ENCODE assay signal across 1 cellular context in the genomic region with DNA sequence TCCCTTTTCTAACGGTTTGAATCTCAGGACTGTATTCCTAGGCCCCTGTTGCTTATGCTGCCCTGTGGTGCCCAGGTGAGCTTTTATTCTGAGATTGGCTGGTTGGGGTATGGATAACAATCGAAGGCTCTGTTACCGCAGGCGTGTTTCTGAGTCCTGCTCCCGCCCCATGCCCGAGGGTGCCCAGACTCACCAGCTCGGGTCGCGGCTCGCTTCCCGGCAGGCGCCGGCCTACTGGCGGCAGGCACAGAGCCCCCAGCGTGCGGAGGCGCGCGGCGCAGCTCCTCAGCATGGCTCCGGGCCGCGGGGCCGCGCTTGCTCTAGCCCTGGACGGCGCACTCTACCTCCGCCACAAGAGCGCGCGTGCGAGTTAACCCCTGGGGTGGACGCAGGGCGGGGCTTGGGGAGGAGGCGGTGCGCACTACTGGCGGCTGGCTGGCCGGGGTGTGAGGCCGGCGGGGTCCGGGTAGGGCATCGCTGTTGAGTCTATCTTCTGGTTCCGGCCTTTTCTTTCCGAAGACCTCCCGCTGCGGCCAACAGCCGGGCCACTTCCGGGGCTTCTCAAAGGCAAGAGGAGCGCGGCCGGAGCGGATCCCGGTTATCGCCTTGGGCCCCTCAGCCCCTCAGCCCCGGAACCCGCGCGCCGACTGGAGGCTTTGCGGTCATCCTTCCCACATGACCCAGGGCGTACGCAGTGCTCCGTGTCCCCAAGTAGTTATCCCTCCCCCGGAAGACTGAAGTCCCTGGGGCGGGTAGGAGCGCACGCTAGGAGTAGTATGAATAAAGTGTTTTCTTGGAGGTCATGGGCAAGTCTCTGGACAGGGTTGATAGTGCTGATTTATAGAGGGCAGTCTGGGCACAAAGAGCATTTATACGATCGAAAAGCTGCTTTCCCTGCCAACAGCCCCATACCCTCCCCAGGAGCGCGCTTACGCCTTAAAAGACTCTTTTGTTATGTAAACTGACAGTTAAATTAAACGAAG.
A peak's percentile ranks its signal among the peaks of the same experiment; 100 is the strongest.
TF ChIP-seq lines count a peak whose summit lies in the region.

A gene (minus strand): TSS at position 345 of the 983 bp plus-strand sequence. CDS start 53 bp downstream, at position 292.

TF ChIP-seq in HEK293, 187 proteins besides CTCF, POLR2A, EP300 and RAD21 (continued from another document):
- TF ChIP-seq ZNF157 (tag by site-specific recombination; IDR thresholded peaks at IDR 0.05) (no peak), ZNF785 (tag by site-specific recombination; IDR thresholded peaks at IDR 0.05) (peak; percentile 87; the same call in 1 of the 2 replicates), ZNF792 (tag by site-specific recombination; IDR thresholded peaks at IDR 0.05) (0 out of 2 replicates have a peak, but pooled peaks have one; percentile 21), ZFP41 (tag by site-specific recombination; IDR thresholded peaks at IDR 0.05; ENCODE audit: borderline replicate concordance) (no peak), MEIS1 (CRISPR knock-in tag; IDR thresholded peaks at IDR 0.05; ENCODE audit: borderline replicate concordance) (no peak), GLIS1 (tag by site-specific recombination; IDR thresholded peaks at IDR 0.05) (peak; percentile 95), ZSCAN30 (tag by site-specific recombination; IDR thresholded peaks at IDR 0.05) (peak; percentile 97), ZNF843 (tag by site-specific recombination; IDR thresholded peaks at IDR 0.05) (peak; percentile 62), ZNF777 (tag by site-specific recombination; IDR thresholded peaks at IDR 0.05; ENCODE audit: borderline replicate concordance) (no peak), ZNF19 (tag by site-specific recombination; IDR thresholded peaks at IDR 0.05; ENCODE audit: low read depth) (no peak), EGR2 (tag by site-specific recombination; IDR thresholded peaks at IDR 0.05; ENCODE audit: low read depth) (no peak), ZNF169 (tag by site-specific recombination; IDR thresholded peaks at IDR 0.05) (no peak), ZNF133 (tag by site-specific recombination; IDR thresholded peaks at IDR 0.05) (no peak), ZNF768 (tag by site-specific recombination; IDR thresholded peaks at IDR 0.05) (no peak; the same call in 1 of the 2 replicates), ZNF433 (tag by site-specific recombination; IDR thresholded peaks at IDR 0.05; ENCODE audit: low read depth) (no peak)
- TF ChIP-seq, protein P1, sequence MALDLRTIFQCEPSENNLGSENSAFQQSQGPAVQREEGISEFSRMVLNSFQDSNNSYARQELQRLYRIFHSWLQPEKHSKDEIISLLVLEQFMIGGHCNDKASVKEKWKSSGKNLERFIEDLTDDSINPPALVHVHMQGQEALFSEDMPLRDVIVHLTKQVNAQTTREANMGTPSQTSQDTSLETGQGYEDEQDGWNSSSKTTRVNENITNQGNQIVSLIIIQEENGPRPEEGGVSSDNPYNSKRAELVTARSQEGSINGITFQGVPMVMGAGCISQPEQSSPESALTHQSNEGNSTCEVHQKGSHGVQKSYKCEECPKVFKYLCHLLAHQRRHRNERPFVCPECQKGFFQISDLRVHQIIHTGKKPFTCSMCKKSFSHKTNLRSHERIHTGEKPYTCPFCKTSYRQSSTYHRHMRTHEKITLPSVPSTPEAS (tag by site-specific recombination; IDR thresholded peaks at IDR 0.05): peak; percentile 45
- TF ChIP-seq, protein P2, sequence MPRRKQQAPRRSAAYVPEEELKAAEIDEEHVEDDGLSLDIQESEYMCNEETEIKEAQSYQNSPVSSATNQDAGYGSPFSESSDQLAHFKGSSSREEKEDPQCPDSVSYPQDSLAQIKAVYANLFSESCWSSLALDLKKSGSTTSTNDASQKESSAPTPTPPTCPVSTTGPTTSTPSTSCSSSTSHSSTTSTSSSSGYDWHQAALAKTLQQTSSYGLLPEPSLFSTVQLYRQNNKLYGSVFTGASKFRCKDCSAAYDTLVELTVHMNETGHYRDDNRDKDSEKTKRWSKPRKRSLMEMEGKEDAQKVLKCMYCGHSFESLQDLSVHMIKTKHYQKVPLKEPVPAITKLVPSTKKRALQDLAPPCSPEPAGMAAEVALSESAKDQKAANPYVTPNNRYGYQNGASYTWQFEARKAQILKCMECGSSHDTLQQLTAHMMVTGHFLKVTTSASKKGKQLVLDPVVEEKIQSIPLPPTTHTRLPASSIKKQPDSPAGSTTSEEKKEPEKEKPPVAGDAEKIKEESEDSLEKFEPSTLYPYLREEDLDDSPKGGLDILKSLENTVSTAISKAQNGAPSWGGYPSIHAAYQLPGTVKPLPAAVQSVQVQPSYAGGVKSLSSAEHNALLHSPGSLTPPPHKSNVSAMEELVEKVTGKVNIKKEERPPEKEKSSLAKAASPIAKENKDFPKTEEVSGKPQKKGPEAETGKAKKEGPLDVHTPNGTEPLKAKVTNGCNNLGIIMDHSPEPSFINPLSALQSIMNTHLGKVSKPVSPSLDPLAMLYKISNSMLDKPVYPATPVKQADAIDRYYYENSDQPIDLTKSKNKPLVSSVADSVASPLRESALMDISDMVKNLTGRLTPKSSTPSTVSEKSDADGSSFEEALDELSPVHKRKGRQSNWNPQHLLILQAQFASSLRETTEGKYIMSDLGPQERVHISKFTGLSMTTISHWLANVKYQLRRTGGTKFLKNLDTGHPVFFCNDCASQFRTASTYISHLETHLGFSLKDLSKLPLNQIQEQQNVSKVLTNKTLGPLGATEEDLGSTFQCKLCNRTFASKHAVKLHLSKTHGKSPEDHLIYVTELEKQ (tag by site-specific recombination; IDR thresholded peaks at IDR 0.05; ENCODE audit: borderline replicate concordance): no peak; the same call in 1 of the 2 replicates
- TF ChIP-seq, protein P3, sequence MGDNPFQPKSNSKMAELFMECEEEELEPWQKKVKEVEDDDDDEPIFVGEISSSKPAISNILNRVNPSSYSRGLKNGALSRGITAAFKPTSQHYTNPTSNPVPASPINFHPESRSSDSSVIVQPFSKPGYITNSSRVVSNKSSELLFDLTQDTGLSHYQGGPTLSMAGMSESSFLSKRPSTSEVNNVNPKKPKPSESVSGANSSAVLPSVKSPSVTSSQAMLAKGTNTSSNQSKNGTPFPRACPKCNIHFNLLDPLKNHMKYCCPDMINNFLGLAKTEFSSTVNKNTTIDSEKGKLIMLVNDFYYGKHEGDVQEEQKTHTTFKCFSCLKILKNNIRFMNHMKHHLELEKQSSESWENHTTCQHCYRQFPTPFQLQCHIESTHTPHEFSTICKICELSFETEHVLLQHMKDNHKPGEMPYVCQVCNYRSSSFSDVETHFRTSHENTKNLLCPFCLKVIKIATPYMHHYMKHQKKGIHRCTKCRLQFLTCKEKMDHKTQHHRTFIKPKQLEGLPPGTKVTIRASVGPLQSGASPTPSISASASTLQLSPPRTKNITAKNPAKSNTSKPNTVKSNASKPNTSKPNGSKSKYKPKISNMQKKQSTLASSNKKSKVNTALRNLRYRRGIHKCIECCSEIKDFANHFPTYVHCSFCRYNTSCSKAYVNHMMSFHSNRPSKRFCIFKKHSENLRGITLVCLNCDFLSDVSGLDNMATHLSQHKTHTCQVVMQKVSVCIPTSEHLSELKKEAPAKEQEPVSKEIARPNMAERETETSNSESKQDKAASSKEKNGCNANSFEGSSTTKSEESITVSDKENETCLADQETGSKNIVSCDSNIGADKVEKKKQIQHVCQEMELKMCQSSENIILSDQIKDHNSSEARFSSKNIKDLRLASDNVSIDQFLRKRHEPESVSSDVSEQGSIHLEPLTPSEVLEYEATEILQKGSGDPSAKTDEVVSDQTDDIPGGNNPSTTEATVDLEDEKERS (tag by site-specific recombination; IDR thresholded peaks at IDR 0.05): peak; percentile 44; the same call in 1 of the 2 replicates
- TF ChIP-seq, protein P4, sequence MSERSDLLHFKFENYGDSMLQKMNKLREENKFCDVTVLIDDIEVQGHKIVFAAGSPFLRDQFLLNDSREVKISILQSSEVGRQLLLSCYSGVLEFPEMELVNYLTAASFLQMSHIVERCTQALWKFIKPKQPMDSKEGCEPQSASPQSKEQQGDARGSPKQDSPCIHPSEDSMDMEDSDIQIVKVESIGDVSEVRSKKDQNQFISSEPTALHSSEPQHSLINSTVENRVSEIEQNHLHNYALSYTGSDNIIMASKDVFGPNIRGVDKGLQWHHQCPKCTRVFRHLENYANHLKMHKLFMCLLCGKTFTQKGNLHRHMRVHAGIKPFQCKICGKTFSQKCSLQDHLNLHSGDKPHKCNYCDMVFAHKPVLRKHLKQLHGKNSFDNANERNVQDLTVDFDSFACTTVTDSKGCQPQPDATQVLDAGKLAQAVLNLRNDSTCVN (tag by site-specific recombination; optimal IDR thresholded peaks at IDR 0.05): peak; percentile 98
